8 cellular contexts compared by ENCODE assay signal in genomic region chr5:5492087-5492933, GRCh38.
DNase-seq lines count a peak whose midpoint lies in the region; ATAC-seq lines count a peak whose summit lies in the region.

No MANE protein-coding gene starts in this region.

- H3K27ac ChIP-seq in Karpas-422 (ENCODE audit: low read length), result no peak overlapping the region

- H3K4me2 ChIP-seq in Karpas-422 (ENCODE audit: low read depth, low read length, poor library complexity, severe bottlenecking), result peak overlapping the region; percentile 42

- H3K79me2 ChIP-seq in Karpas-422 (ENCODE audit: low read length), result no peaks in the 10 kb centered on the region

- DNase-seq in D341Med (ENCODE audit: low spot score), result peak; percentile 51
- peak; percentile 84 for DNase-seq in Karpas-422
- peak; percentile 82 for DNase-seq in OCI-M1 (lab: John Stamatoyannopoulos, UW)
- DNase-seq in astrocyte of the hippocampus (ENCODE audit: low read depth, low spot score), result peak; percentile 68
- peak; percentile 47 for DNase-seq in iPS-NIHi7 (ENCODE audit: extremely low spot score)
- DNase-seq in stimulated activated naive CD8-positive, alpha-beta T cell treated with anti-CD3 and anti-CD28 coated beads, Interleukin-15, amount 100 ng/mL, for 72 hours, result peak; percentile 26 to 51

- H3K4me1 ChIP-seq in Karpas-422 (ENCODE audit: low read length), result peaks cover 7% of the 10 kb centered on the region

- H3K4me3 Mint-ChIP-seq in stimulated activated naive CD8-positive, alpha-beta T cell treated with anti-CD3 and anti-CD28 coated beads, Interleukin-15, amount 100 ng/mL, for 72 hours, result peak overlapping the region; percentile 44 to 57

- ATAC-seq in GM19438 (IDR thresholded peaks at IDR 0.05; ENCODE audit: low read depth, unreplicated experiment) (peak; percentile 49), GM21381 (IDR thresholded peaks at IDR 0.05; ENCODE audit: unreplicated experiment) (no peak)
- ATAC-seq in stimulated activated naive CD8-positive, alpha-beta T cell treated with anti-CD3 and anti-CD28 coated beads, Interleukin-15, amount 100 ng/mL, for 72 hours, result peak; percentile 60

- H3K9me3 ChIP-seq in Karpas-422 (ENCODE audit: low read length), result no peaks in the 10 kb centered on the region

- no peaks in the 10 kb centered on the region for H3K9me3 Mint-ChIP-seq in stimulated activated naive CD8-positive, alpha-beta T cell treated with anti-CD3 and anti-CD28 coated beads, Interleukin-15, amount 100 ng/mL, for 72 hours

- H2AFZ ChIP-seq in Karpas-422 (ENCODE audit: low read length), result no peak overlapping the region

- no peaks in the 10 kb centered on the region for H3K27me3 ChIP-seq in Karpas-422 (ENCODE audit: low read length)

- peak overlapping the region; percentile 8 to 28 for H3K27ac Mint-ChIP-seq in stimulated activated naive CD8-positive, alpha-beta T cell treated with anti-CD3 and anti-CD28 coated beads, Interleukin-15, amount 100 ng/mL, for 72 hours

- peak overlapping the region; percentile 26; the same call in 1 of the 2 replicates for H3K9ac ChIP-seq in Karpas-422 (ENCODE audit: low read length)

- peaks cover 18% of the 10 kb centered on the region for H3K4me1 Mint-ChIP-seq in stimulated activated naive CD8-positive, alpha-beta T cell treated with anti-CD3 and anti-CD28 coated beads, Interleukin-15, amount 100 ng/mL, for 72 hours

- H3K27me3 Mint-ChIP-seq in stimulated activated naive CD8-positive, alpha-beta T cell treated with anti-CD3 and anti-CD28 coated beads, Interleukin-15, amount 100 ng/mL, for 72 hours, result peaks cover 20% of the 10 kb centered on the region

- no peaks in the 10 kb centered on the region for H3K9me2 ChIP-seq in Karpas-422 (replicated peaks; ENCODE audit: insufficient read depth, low read length)

- H3K36me3 ChIP-seq in Karpas-422 (ENCODE audit: insufficient read depth, low read length), result no peaks in the 10 kb centered on the region

- no peak overlapping the region for H3K4me3 ChIP-seq in Karpas-422 (ENCODE audit: low read length)

- no peaks in the 10 kb centered on the region for H4K20me1 ChIP-seq in Karpas-422 (ENCODE audit: insufficient read depth, low read depth, low read length)
